ENCODE assay signal across 21 cellular contexts in genomic region chr9:129674229-129674628, GRCh38. TPM values are rescaled to one million over a fixed set of nuclear protein-coding genes. Genes with fewer than 3 reads are reported as not detected.
DNase-seq lines count a peak whose midpoint lies in the region; ATAC-seq and TF ChIP-seq lines count a peak whose summit lies in the region.
"Had no signal": no experiment of that assay in that cellular context is flagged by ENCODE, and none has a peak within 500 bp of the region (broad histone marks: within the 10 kb centered on the region; RNA-seq: fewer than 3 reads in every experiment).

No MANE protein-coding gene starts in this region.

- no peak overlapping the region for H2BK120ac ChIP-seq in neuronal stem cell (ENCODE audit: low read depth, low read length)

- POLR2A ChIA-PET in MCF 10A (lab: Yijun Ruan, JAX) = no interaction called here

- H4K8ac ChIP-seq in neuronal stem cell (ENCODE audit: low read depth, low read length) = no peak overlapping the region

- peak overlapping the region; percentile 21 to 90 for H3K27ac ChIP-seq in breast epithelium
- no peak overlapping the region for H3K27ac ChIP-seq in neuronal stem cell (replicated peaks; ENCODE audit: low read length)
- H3K27ac ChIP-seq: 22Rv1, A549, C4-2B had no signal

- H3K9ac ChIP-seq in neuronal stem cell (ENCODE audit: low read depth, low read length, poor library complexity) = no peak overlapping the region

- H3K27me3 ChIP-seq in breast epithelium (no peaks in the 10 kb centered on the region), neuronal stem cell (ENCODE audit: control insufficient read depth in 3 of 3, insufficient read depth in 3 of 3, low read depth in 1 of 3, low read length in 3 of 3) (peaks cover 0 to 83% (median 0%) of the 10 kb centered on the region in 3 experiments)

- H3K27me3 Mint-ChIP-seq in MCF 10A (ENCODE audit: insufficient read depth, unreplicated experiment) (peaks cover 45% of the 10 kb centered on the region), nephron (ENCODE audit: low read depth) (peaks cover 71% of the 10 kb centered on the region)
- peaks cover 33% of the 10 kb centered on the region for H3K27me3 Mint-ChIP-seq in activated CD8-positive, alpha-beta memory T cell treated with anti-CD3 and anti-CD28 coated beads, Interleukin-2, amount 10 ng/mL, durations not matched to agents 7 days and 5 days
- peaks cover 73% of the 10 kb centered on the region for H3K27me3 Mint-ChIP-seq in stimulated activated memory B cell treated with anti-CD40 and anti-IgM and Interleukin-4, amounts not matched to agents 10 μg/mL and 1 μg/mL and 100 μg/mL, for 72 hours

- WGBS in neuronal stem cell (ENCODE audit: extremely low coverage in 2 of 2, insufficient read length in 2 of 2, insufficient replicate concordance in 1 of 2), 2 donors = no CpG with 5 or more reads among the region's 7 CpGs

- no peak overlapping the region for H4K91ac ChIP-seq in neuronal stem cell (ENCODE audit: low read depth, low read length, poor library complexity)

- H3K9me3 ChIP-seq in breast epithelium = no peaks in the 10 kb centered on the region
- H3K9me3 ChIP-seq in neuronal stem cell (replicated peaks in 1 of 2; ENCODE audit: control insufficient read depth in 2 of 2, insufficient read depth in 1 of 2, low read depth in 1 of 2, low read length in 2 of 2) = no peaks in the 10 kb centered on the region
- H3K9me3 ChIP-seq: A549 had no signal

- H3K36me3 ChIP-seq in breast epithelium = no peaks in the 10 kb centered on the region
- no peaks in the 10 kb centered on the region for H3K36me3 ChIP-seq in neuronal stem cell (replicated peaks in 1 of 2; ENCODE audit: control insufficient read depth in 2 of 2, insufficient read depth in 2 of 2, low read length in 2 of 2)

- TF ChIP-seq POLR2A in breast epithelium (IDR thresholded peaks at IDR 0.05) = no peak

- no peak overlapping the region for H3K4ac ChIP-seq in neuronal stem cell (ENCODE audit: low read length)

- no peak overlapping the region for H2BK12ac ChIP-seq in neuronal stem cell (ENCODE audit: low read length)

- H3K36me3 Mint-ChIP-seq in MCF 10A (ENCODE audit: insufficient read depth, unreplicated experiment) = no peaks in the 10 kb centered on the region
- no peaks in the 10 kb centered on the region for H3K36me3 Mint-ChIP-seq in nephron (ENCODE audit: low read depth)
- H3K36me3 Mint-ChIP-seq in activated CD8-positive, alpha-beta memory T cell treated with anti-CD3 and anti-CD28 coated beads, Interleukin-2, amount 10 ng/mL, durations not matched to agents 7 days and 5 days = no peaks in the 10 kb centered on the region
- no peaks in the 10 kb centered on the region for H3K36me3 Mint-ChIP-seq in stimulated activated memory B cell treated with anti-CD40 and anti-IgM and Interleukin-4, amounts not matched to agents 10 μg/mL and 1 μg/mL and 100 μg/mL, for 72 hours

- no peak overlapping the region for H3K4me3 ChIP-seq in breast epithelium
- H3K4me3 ChIP-seq in neuronal stem cell (ENCODE audit: low read length in 2 of 2) = no peak overlapping the region
- H3K4me3 ChIP-seq: A549 had no signal

- ATAC-seq in activated CD8-positive, alpha-beta memory T cell treated with anti-CD3 and anti-CD28 coated beads, Interleukin-2, amount 10 ng/mL, durations not matched to agents 7 days and 5 days = no peak
- no peak for ATAC-seq in HG03342 (IDR thresholded peaks at IDR 0.05; ENCODE audit: unreplicated experiment)
- no peak for ATAC-seq in stimulated activated memory B cell treated with anti-CD40 and anti-IgM and Interleukin-4, amounts not matched to agents 10 μg/mL and 1 μg/mL and 100 μg/mL, for 72 hours
- ATAC-seq: A549, HCT116 had no signal

- H3K4me3 Mint-ChIP-seq in MCF 10A (ENCODE audit: unreplicated experiment) = no peak overlapping the region
- peak overlapping the region; percentile 4 to 56 (median 5) for H3K4me3 Mint-ChIP-seq in nephron
- no peak overlapping the region for H3K4me3 Mint-ChIP-seq in activated CD8-positive, alpha-beta memory T cell treated with anti-CD3 and anti-CD28 coated beads, Interleukin-2, amount 10 ng/mL, durations not matched to agents 7 days and 5 days
- H3K4me3 Mint-ChIP-seq in stimulated activated memory B cell treated with anti-CD40 and anti-IgM and Interleukin-4, amounts not matched to agents 10 μg/mL and 1 μg/mL and 100 μg/mL, for 72 hours = no peak overlapping the region
- H3K4me3 Mint-ChIP-seq: CD4-positive, alpha-beta T cell had no signal

- no peak overlapping the region for H3K4me2 ChIP-seq in neuronal stem cell (ENCODE audit: insufficient read depth, low read length, poor library complexity, severe bottlenecking)
- H3K4me2 ChIP-seq: A549 had no signal

- H3K14ac ChIP-seq in neuronal stem cell (ENCODE audit: low read length) = no peak overlapping the region

- intact Hi-C loops in breast epithelium (cut with DNase I; ENCODE audit: low total_unique reads) = no loop called here
- intact Hi-C loops in MCF 10A (cut with micrococcal nuclease) = no loop called here

- no peak for DNase-seq in breast epithelium (ENCODE audit: low spot score in 2 of 2)
- DNase-seq in MCF 10A (ENCODE audit: unreplicated experiment) = no peak
- DNase-seq in neuronal stem cell (ENCODE audit: low spot score) = no peak
- DNase-seq in activated CD8-positive, alpha-beta memory T cell treated with anti-CD3 and anti-CD28 coated beads, Interleukin-2, amount 10 ng/mL, durations not matched to agents 7 days and 5 days = no peak
- DNase-seq in pons (ENCODE audit: low spot score) = no peak
- DNase-seq: AML-193; CD4-positive, alpha-beta T cell; DMS153; DMS79; GDM1; GOT3; H7 had no signal

- H3K27ac Mint-ChIP-seq in MCF 10A (ENCODE audit: low read depth, unreplicated experiment) = no peak overlapping the region
- H3K27ac Mint-ChIP-seq in nephron = peak overlapping the region in 1 of 3 experiments; percentile 65
- H3K27ac Mint-ChIP-seq in activated CD8-positive, alpha-beta memory T cell treated with anti-CD3 and anti-CD28 coated beads, Interleukin-2, amount 10 ng/mL, durations not matched to agents 7 days and 5 days = no peak overlapping the region
- H3K27ac Mint-ChIP-seq in stimulated activated memory B cell treated with anti-CD40 and anti-IgM and Interleukin-4, amounts not matched to agents 10 μg/mL and 1 μg/mL and 100 μg/mL, for 72 hours = no peak overlapping the region
- H3K27ac Mint-ChIP-seq: CD4-positive, alpha-beta T cell had no signal

- no peak overlapping the region for H3K23ac ChIP-seq in neuronal stem cell (ENCODE audit: low read depth, low read length, poor library complexity)

- H3K9me3 Mint-ChIP-seq in MCF 10A (ENCODE audit: unreplicated experiment) (no peaks in the 10 kb centered on the region), nephron (no peaks in the 10 kb centered on the region)
- H3K9me3 Mint-ChIP-seq in activated CD8-positive, alpha-beta memory T cell treated with anti-CD3 and anti-CD28 coated beads, Interleukin-2, amount 10 ng/mL, durations not matched to agents 7 days and 5 days (ENCODE audit: low read depth) = no peaks in the 10 kb centered on the region
- H3K9me3 Mint-ChIP-seq in stimulated activated memory B cell treated with anti-CD40 and anti-IgM and Interleukin-4, amounts not matched to agents 10 μg/mL and 1 μg/mL and 100 μg/mL, for 72 hours = no peaks in the 10 kb centered on the region
- H3K9me3 Mint-ChIP-seq: CD4-positive, alpha-beta T cell had no signal

- H3K4me1 ChIP-seq in breast epithelium (no peaks in the 10 kb centered on the region), neuronal stem cell (ENCODE audit: control insufficient read depth in 2 of 2, insufficient read depth in 1 of 2, low read depth in 1 of 2, low read length in 2 of 2) (peaks cover 0 to 10% of the 10 kb centered on the region in 2 donors)
- H3K4me1 ChIP-seq: A549 had no signal

- BruUV-seq in MCF 10A (replicated peaks; lab: Mats Ljungman, UMichigan) = no TSS peak

- CTCF ChIA-PET in MCF 10A (lab: Yijun Ruan, JAX) = no interaction called here
- CTCF ChIA-PET in activated CD8-positive, alpha-beta memory T cell treated with anti-CD3 and anti-CD28 coated beads, Interleukin-2, amount 10 ng/mL, durations not matched to agents 7 days and 5 days (lab: Charles Lee) = interaction anchor here (0.6 kb wide), 1 partner anchor 110 kb away, joined by 3 read pairs; no protein-coding TSS in a partner anchor

- no peaks in the 10 kb centered on the region for H3K4me1 Mint-ChIP-seq in MCF 10A (ENCODE audit: insufficient read depth, unreplicated experiment)
- H3K4me1 Mint-ChIP-seq in nephron = peaks cover 37% of the 10 kb centered on the region
- H3K4me1 Mint-ChIP-seq in activated CD8-positive, alpha-beta memory T cell treated with anti-CD3 and anti-CD28 coated beads, Interleukin-2, amount 10 ng/mL, durations not matched to agents 7 days and 5 days = no peaks in the 10 kb centered on the region
- H3K4me1 Mint-ChIP-seq in stimulated activated memory B cell treated with anti-CD40 and anti-IgM and Interleukin-4, amounts not matched to agents 10 μg/mL and 1 μg/mL and 100 μg/mL, for 72 hours = no peaks in the 10 kb centered on the region

- no peak overlapping the region for H2AK5ac ChIP-seq in neuronal stem cell (ENCODE audit: low read depth, low read length)

- H2AFZ ChIP-seq in neuronal stem cell (ENCODE audit: low read length) = no peak overlapping the region

- peaks cover 3% of the 10 kb centered on the region for H3K79me1 ChIP-seq in neuronal stem cell (ENCODE audit: low read depth, low read length)

- H3K18ac ChIP-seq in neuronal stem cell (ENCODE audit: low read length) = no peak overlapping the region

- no peak overlapping the region for H2BK5ac ChIP-seq in neuronal stem cell (ENCODE audit: low read length)

- H2BK15ac ChIP-seq in neuronal stem cell (ENCODE audit: low read length) = peak overlapping the region; percentile 77

- TF ChIP-seq CTCF in breast epithelium (IDR thresholded peaks at IDR 0.05) (no peak), MCF 10A (IDR thresholded peaks at IDR 0.05; ENCODE audit: unreplicated experiment) (no peak), nephron (IDR thresholded peaks at IDR 0.05; ENCODE audit: unreplicated experiment in 3 of 3) (no peak)

RNA-seq across cellular contexts. Expression of gene PRRX2, which starts 8.8 kb away (rescaled TPM):
- total RNA-seq in breast epithelium (10 to 100 TPM in 1 of 3 donors, 1 to 10 TPM in 2; 4.4 to 35.1 (median 9.9) TPM), MCF 10A (2022) (not detected in 2 replicates)
- polyA plus RNA-seq in neuronal stem cell (2013, experiment 1 of 2) = 26.3 TPM
- 25.0 TPM for polyA plus RNA-seq in neuronal stem cell (2013, experiment 2 of 2)
- under 1 TPM in 1 of 2 experiments, not detected in 1; 0.28 TPM for total RNA-seq in activated CD8-positive, alpha-beta memory T cell treated with anti-CD3 and anti-CD28 coated beads, Interleukin-2, amount 10 ng/mL, durations not matched to agents 7 days and 5 days
- total RNA-seq: CD4-positive, alpha-beta T cell; HT-29 had no signal

RNA-seq across cellular contexts. Expression of gene ASB6, which starts 32.3 kb away (rescaled TPM):
- total RNA-seq in breast epithelium (10 to 100 TPM; 11.2 to 24.4 (median 21.6) TPM), MCF 10A (2022) (14.4 TPM in 2 replicates)
- polyA plus RNA-seq in neuronal stem cell (2013, experiment 1 of 2) = 10.1 TPM
- 10.5 TPM for polyA plus RNA-seq in neuronal stem cell (2013, experiment 2 of 2)
- total RNA-seq in activated CD8-positive, alpha-beta memory T cell treated with anti-CD3 and anti-CD28 coated beads, Interleukin-2, amount 10 ng/mL, durations not matched to agents 7 days and 5 days = 10 to 100 TPM; 25.0 to 26.4 TPM

RNA-seq across cellular contexts. Expression of gene NTMT1, which starts 48.3 kb away (rescaled TPM):
- total RNA-seq in breast epithelium = 10 to 100 TPM; 17.8 to 31.1 (median 27.4) TPM
- total RNA-seq in MCF 10A (2022) = 32.9 and 49.2 TPM in 2 replicates
- 24.4 TPM for polyA plus RNA-seq in neuronal stem cell (2013, experiment 1 of 2)
- 22.5 TPM for polyA plus RNA-seq in neuronal stem cell (2013, experiment 2 of 2)
- total RNA-seq in activated CD8-positive, alpha-beta memory T cell treated with anti-CD3 and anti-CD28 coated beads, Interleukin-2, amount 10 ng/mL, durations not matched to agents 7 days and 5 days = 10 to 100 TPM; 37.2 to 46.2 TPM

RNA-seq across cellular contexts. Expression of gene C9orf50, which starts 53.3 kb away (rescaled TPM):
- total RNA-seq in breast epithelium (under 1 TPM in 1 of 3 donors, not detected in 2; 0.48 TPM), MCF 10A (2022) (0.20 TPM in 1 of 2 replicates, not detected in the other)
- 0.11 TPM for polyA plus RNA-seq in neuronal stem cell (2013, experiment 1 of 2)
- 0.07 TPM for polyA plus RNA-seq in neuronal stem cell (2013, experiment 2 of 2)
- total RNA-seq in activated CD8-positive, alpha-beta memory T cell treated with anti-CD3 and anti-CD28 coated beads, Interleukin-2, amount 10 ng/mL, durations not matched to agents 7 days and 5 days = not detected
- total RNA-seq: CD4-positive, alpha-beta T cell; Daoy; H7; HT-29 had no signal

Comparison
In these comparisons a context has a peak if more than half of its experiments do, and no peak if none do; other contexts are left out.
1. H3K4me3 Mint-ChIP-seq: peak in nephron (3 of 3); none in MCF 10A (single experiment), activated CD8-positive, alpha-beta memory T cell treated with anti-CD3 and anti-CD28 coated beads, Interleukin-2, amount 10 ng/mL, durations not matched to agents 7 days and 5 days (single experiment) and stimulated activated memory B cell treated with anti-CD40 and anti-IgM and Interleukin-4, amounts not matched to agents 10 μg/mL and 1 μg/mL and 100 μg/mL, for 72 hours (single experiment).